12 cellular contexts compared by ENCODE assay signal in the genomic region with DNA sequence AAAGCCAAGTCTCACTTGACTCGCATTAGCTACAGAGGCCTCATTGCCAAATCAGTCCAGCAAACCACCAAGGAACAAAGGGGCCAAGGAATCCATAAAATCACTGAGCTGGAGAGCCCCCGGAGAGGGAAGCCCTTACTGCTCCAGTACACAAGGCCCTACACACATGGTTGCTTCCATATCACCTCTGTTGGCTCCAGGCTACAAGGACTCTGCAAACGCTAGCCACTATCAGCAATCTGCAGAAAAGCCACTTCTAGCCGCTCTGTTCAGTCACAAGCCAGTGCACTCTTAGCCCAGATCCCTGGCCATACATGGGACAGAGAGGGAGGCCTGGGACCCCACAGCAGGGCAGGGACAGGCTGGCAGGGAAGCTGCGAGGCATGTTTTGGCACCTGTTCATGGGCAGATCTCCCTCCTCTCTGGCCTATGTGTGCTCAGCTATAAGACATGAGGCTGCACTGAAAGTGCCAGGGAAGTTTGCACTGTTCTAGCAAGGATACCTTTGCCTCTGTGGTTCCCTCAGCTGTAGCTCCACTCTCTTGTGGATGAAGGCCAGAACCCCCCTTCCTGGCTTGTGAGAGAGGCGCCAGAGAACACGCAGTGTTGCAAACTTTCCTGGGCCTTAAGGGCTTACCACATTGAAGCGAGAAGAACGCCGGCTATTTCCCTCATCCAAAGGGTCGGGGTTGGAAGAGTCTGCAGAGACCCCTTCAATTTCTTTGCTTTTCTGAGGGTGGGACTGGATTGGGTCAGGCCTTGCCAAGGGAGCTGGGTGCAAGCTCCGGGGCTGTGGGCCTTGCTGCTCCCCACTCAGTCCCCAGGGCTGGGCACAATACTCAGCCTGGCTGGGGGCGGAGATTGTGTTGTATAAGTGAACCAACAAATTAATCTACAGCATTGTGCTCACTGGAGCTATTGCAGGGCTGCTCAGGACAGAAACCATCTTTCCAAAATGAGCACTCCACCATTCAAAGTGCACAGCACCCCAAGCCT.
DNase-seq lines count a peak whose midpoint lies in the region; ATAC-seq and TF ChIP-seq lines count a peak whose summit lies in the region.
"Had no signal": no experiment of that assay in that cellular context is flagged by ENCODE, and none has a peak within 500 bp of the region (broad histone marks: within the 10 kb centered on the region; RNA-seq: fewer than 3 reads in every experiment).

No MANE protein-coding gene starts in this region.

- no peak overlapping the region for H3K4me3 ChIP-seq in WERI-Rb-1 (ENCODE audit: low read depth, low read length)
- H3K4me3 ChIP-seq in esophagus (ENCODE audit: low read depth in 1 of 2, low read length in 2 of 2) = no peak overlapping the region
- H3K4me3 ChIP-seq in muscle layer of colon (ENCODE audit: low read depth in 1 of 2, low read length in 2 of 2) = no peak overlapping the region
- H3K4me3 ChIP-seq in testis = no peak overlapping the region
- H3K4me3 ChIP-seq: GM23248, left lung had no signal

- H3K9me3 ChIP-seq in WERI-Rb-1 (ENCODE audit: severe bottlenecking) (no peaks in the 10 kb centered on the region), esophagus (ENCODE audit: control insufficient read depth in 2 of 2, insufficient read depth in 1 of 2, low read depth in 1 of 2, low read length in 1 of 2) (no peaks in the 10 kb centered on the region), muscle layer of colon (ENCODE audit: low read length) (no peaks in the 10 kb centered on the region), testis (no peaks in the 10 kb centered on the region)
- H3K9me3 ChIP-seq: left lung had no signal

- H3K9ac ChIP-seq in muscle layer of colon (ENCODE audit: low read length) = no peak overlapping the region
- H3K9ac ChIP-seq: GM23248 had no signal

- H3K27me3 ChIP-seq in WERI-Rb-1 (ENCODE audit: insufficient read depth, low read depth, severe bottlenecking) = no peaks in the 10 kb centered on the region
- H3K27me3 ChIP-seq in esophagus (ENCODE audit: control insufficient read depth in 1 of 2, insufficient read depth in 2 of 2, low read length in 2 of 2) = no peaks in the 10 kb centered on the region
- no peaks in the 10 kb centered on the region for H3K27me3 ChIP-seq in muscle layer of colon (ENCODE audit: control insufficient read depth in 1 of 2, insufficient read depth in 2 of 2, low read length in 2 of 2)
- H3K27me3 ChIP-seq in testis = no peaks in the 10 kb centered on the region
- H3K27me3 ChIP-seq: left lung had no signal

- peaks cover 6 to 41% of the 10 kb centered on the region in 2 donors for H3K4me1 ChIP-seq in esophagus (ENCODE audit: control insufficient read depth in 2 of 2, insufficient read depth in 2 of 2, low read length in 1 of 2)
- peaks cover 38% of the 10 kb centered on the region for H3K4me1 ChIP-seq in muscle layer of colon (ENCODE audit: insufficient read depth, low read length)
- peaks cover 10% of the 10 kb centered on the region for H3K4me1 ChIP-seq in testis

- H3K27ac ChIP-seq in WERI-Rb-1 (no peak overlapping the region), esophagus (ENCODE audit: low read depth in 2 of 2, low read length in 1 of 2) (peak overlapping the region; percentile 33 to 42), muscle layer of colon (ENCODE audit: low read depth, low read length) (peak overlapping the region; percentile 59), testis (no peak overlapping the region)
- H3K27ac ChIP-seq: GM23248 had no signal

- H3K36me3 ChIP-seq in WERI-Rb-1 (peaks cover 8% of the 10 kb centered on the region), esophagus (ENCODE audit: control insufficient read depth in 2 of 2, insufficient read depth in 2 of 2, low read length in 1 of 2) (peaks cover 0 to 2% of the 10 kb centered on the region in 2 donors), muscle layer of colon (ENCODE audit: insufficient read depth, low read length) (no peaks in the 10 kb centered on the region), testis (ENCODE audit: low read depth, missing control alignments) (no peaks in the 10 kb centered on the region)
- H3K36me3 ChIP-seq: left lung had no signal

- ATAC-seq in HG03354 (IDR thresholded peaks at IDR 0.05; ENCODE audit: poor library complexity, severe bottlenecking, unreplicated experiment) = no peak
- ATAC-seq: Panc1 had no signal

- no peak for TF ChIP-seq CTCF in WERI-Rb-1 (IDR thresholded peaks at IDR 0.05; ENCODE audit: low read depth, low read length)
- no peak for TF ChIP-seq CTCF in testis (IDR thresholded peaks at IDR 0.05)

- intact Hi-C loops in testis (cut with DNase I; ENCODE audit: low total_unique reads) = no loop called here

- WGBS in esophagus, 2 donors = 53 to 60% methylated on average over 13 of the region's 13 CpGs
- WGBS in testis, 2 donors = 56 to 62% methylated on average over 9 to 13 of the region's 13 CpGs

- DNase-seq in WERI-Rb-1 (peak; percentile 3), testis (peak; percentile 68), A172 (ENCODE audit: low spot score) (no peak), OCI-M1 (lab: John Stamatoyannopoulos, UW) (no peak)
- DNase-seq: activated CD4-positive, alpha-beta T cell treated with anti-CD3 and anti-CD28 coated beads, Interleukin-2, amount 50 U/mL, for 48 hours; GM23248; NCI-H345 had no signal

- no peak for TF ChIP-seq POLR2A in testis (IDR thresholded peaks at IDR 0.05)

Comparison
In these comparisons a context has a peak if more than half of its experiments do, and no peak if none do; other contexts are left out.
1. DNase-seq: peak in WERI-Rb-1 (single experiment) and testis (single experiment); none in A172 (single experiment) and OCI-M1 (single experiment).
2. H3K27ac ChIP-seq: peak in esophagus (2 of 2) and muscle layer of colon (single experiment); none in WERI-Rb-1 (single experiment) and testis (0 of 2).